ENCODE assay signal across 15 cellular contexts in the genomic region with DNA sequence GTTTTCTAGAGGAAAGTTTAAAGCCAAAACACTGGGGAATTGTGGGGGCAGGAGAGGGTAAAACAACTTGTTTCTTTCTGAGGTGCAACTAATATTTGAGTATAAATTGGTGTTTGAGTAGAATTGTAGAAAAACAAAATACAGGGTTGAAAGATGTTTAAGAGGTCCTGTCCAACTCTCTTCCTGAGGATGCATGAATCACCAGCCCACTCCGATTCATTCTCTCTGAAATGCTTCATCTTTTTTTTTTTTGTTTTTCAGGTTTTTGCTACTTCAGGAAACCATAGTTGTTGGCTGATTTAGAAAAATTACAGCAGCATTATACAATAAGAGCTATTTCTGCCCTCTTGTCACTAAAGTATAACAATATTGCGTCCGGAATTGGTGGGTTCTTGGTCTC. TPM values are rescaled to one million over a fixed set of nuclear protein-coding genes. Genes with fewer than 3 reads are reported as not detected.
A peak's percentile ranks its signal among the peaks of the same experiment; 100 is the strongest.
DNase-seq lines count a peak whose midpoint lies in the region; ATAC-seq and TF ChIP-seq lines count a peak whose summit lies in the region.
"Had no signal": no experiment of that assay in that cellular context is flagged by ENCODE, and none has a peak within 500 bp of the region (broad histone marks: within the 10 kb centered on the region; RNA-seq: fewer than 3 reads in every experiment).

No MANE protein-coding gene starts in this region.

- H3K27ac ChIP-seq in psoas muscle (peak overlapping the region; percentile 83), adrenal gland (no peak overlapping the region), sigmoid colon (no peak overlapping the region)

- H3K4me3 ChIP-seq in choroid plexus epithelial cell (ENCODE audit: low read depth, low read length) (no peak overlapping the region), psoas muscle (no peak overlapping the region), adrenal gland (no peak overlapping the region), sigmoid colon (no peak overlapping the region)
- H3K4me3 ChIP-seq: MG63, uterus had no signal

- TF ChIP-seq CTCF in choroid plexus epithelial cell (conservative IDR thresholded peaks at IDR 0.05; ENCODE audit: low read depth, low read length) = no peak
- no peak for TF ChIP-seq CTCF in psoas muscle (IDR thresholded peaks at IDR 0.05)
- no peak for TF ChIP-seq CTCF in adrenal gland (IDR thresholded peaks at IDR 0.05)
- no peak for TF ChIP-seq CTCF in sigmoid colon (IDR thresholded peaks at IDR 0.05)

- H3K4me1 Mint-ChIP-seq in activated T-cell treated with anti-CD3 and anti-CD28 coated beads, Interleukin-2, amount 50 U/mL, for 4 hours (ENCODE audit: low read depth) = peaks cover 33% of the 10 kb centered on the region

- peak overlapping the region; percentile 59 for H3K4me3 Mint-ChIP-seq in activated T-cell treated with anti-CD3 and anti-CD28 coated beads, Interleukin-2, amount 50 U/mL, for 4 hours

- H3K9me3 ChIP-seq in psoas muscle = no peaks in the 10 kb centered on the region
- no peaks in the 10 kb centered on the region for H3K9me3 ChIP-seq in adrenal gland (replicated peaks in 1 of 3)
- H3K9me3 ChIP-seq in sigmoid colon = no peaks in the 10 kb centered on the region
- H3K9me3 ChIP-seq: MG63, uterus had no signal

- no peaks in the 10 kb centered on the region for H3K36me3 Mint-ChIP-seq in activated T-cell treated with anti-CD3 and anti-CD28 coated beads, Interleukin-2, amount 50 U/mL, for 4 hours (ENCODE audit: insufficient read depth)

- WGBS in psoas muscle, 3 donors = 79 to 88% (median 82%) methylated on average over 3 of the region's 3 CpGs
- WGBS in adrenal gland, 4 donors = 67 to 74% (median 70%) methylated on average over 3 of the region's 3 CpGs
- WGBS in sigmoid colon, 2 donors = 81 to 91% methylated on average over 3 of the region's 3 CpGs

- TF ChIP-seq POLR2A in adrenal gland (IDR thresholded peaks at IDR 0.05) (no peak), sigmoid colon (IDR thresholded peaks at IDR 0.05) (no peak)

- intact Hi-C loops in psoas muscle (cut with DNase I) (loop anchor here in 1 of 2 donors (5.0 kb wide), 3 partner anchors 98 to 172 kb away; no protein-coding TSS in a partner anchor), adrenal gland (cut with DNase I) (no loop called here), sigmoid colon (cut with DNase I) (no loop called here)

- no peak for TF ChIP-seq EP300 in sigmoid colon (IDR thresholded peaks at IDR 0.05)

- H3K27me3 ChIP-seq in psoas muscle (ENCODE audit: insufficient read depth in 3 of 3, low read length in 2 of 3) = no peaks in the 10 kb centered on the region
- H3K27me3 ChIP-seq in adrenal gland = no peaks in the 10 kb centered on the region
- no peaks in the 10 kb centered on the region for H3K27me3 ChIP-seq in sigmoid colon
- H3K27me3 ChIP-seq: MG63, uterus had no signal

- H3K9me3 Mint-ChIP-seq in activated T-cell treated with anti-CD3 and anti-CD28 coated beads, Interleukin-2, amount 50 U/mL, for 4 hours = no peaks in the 10 kb centered on the region

- ATAC-seq in activated T-cell treated with anti-CD3 and anti-CD28 coated beads, Interleukin-2, amount 50 U/mL, for 4 hours = no peak
- no peak for ATAC-seq in psoas muscle

- H3K36me3 ChIP-seq in psoas muscle (ENCODE audit: insufficient read depth in 1 of 2, low read depth in 1 of 2) = no peaks in the 10 kb centered on the region
- no peaks in the 10 kb centered on the region for H3K36me3 ChIP-seq in adrenal gland (replicated peaks in 1 of 2)
- H3K36me3 ChIP-seq in sigmoid colon = no peaks in the 10 kb centered on the region
- H3K36me3 ChIP-seq: MG63, uterus had no signal

- DNase-seq in activated T-cell treated with anti-CD3 and anti-CD28 coated beads, Interleukin-2, amount 50 U/mL, for 4 hours = no peak
- DNase-seq in activated T-cell treated with anti-CD3 and anti-CD28 coated beads, Interleukin-2, amount 50 U/mL, for 48 hours = no peak
- DNase-seq in HT1080 (ENCODE audit: low read depth) (peak; percentile 44), choroid plexus epithelial cell (ENCODE audit: low read depth) (peak; percentile 47), psoas muscle (no peak), pons (ENCODE audit: low spot score) (no peak), adrenal gland (no peak), sigmoid colon (no peak)
- DNase-seq: anterior cingulate cortex; H7; MG63; NCI-H345; stimulated activated CD4-positive, alpha-beta T cell treated with anti-CD3 and anti-CD28 coated beads, Interleukin-15, amount 100 ng/mL, for 24 hours; uterus had no signal

- no peaks in the 10 kb centered on the region for H3K27me3 Mint-ChIP-seq in activated T-cell treated with anti-CD3 and anti-CD28 coated beads, Interleukin-2, amount 50 U/mL, for 4 hours (ENCODE audit: low read depth)

- H3K4me1 ChIP-seq in psoas muscle = peaks cover 10% of the 10 kb centered on the region
- no peaks in the 10 kb centered on the region for H3K4me1 ChIP-seq in adrenal gland (replicated peaks in 1 of 2)
- peaks cover 0 to 29% (median 16%) of the 10 kb centered on the region in 4 donors for H3K4me1 ChIP-seq in sigmoid colon
- H3K4me1 ChIP-seq: uterus had no signal

RNA-seq across cellular contexts. Expression of a gene that starts 42.4 kb away (rescaled TPM):
- total RNA-seq in activated T-cell treated with anti-CD3 and anti-CD28 coated beads, Interleukin-2, amount 50 U/mL, for 4 hours = not detected
- total RNA-seq in HT1080 (2014; rRNA removed; shearing (Covaris generic)) = not detected in 2 replicates
- polyA plus RNA-seq in HT1080 (2015; cell fraction: cytosol; rRNA removed) = not detected in 2 replicates
- polyA plus RNA-seq in HT1080 (2015; cell fraction: nucleus; rRNA removed) = not detected in 2 replicates
- 1 to 10 TPM in 1 of 4 donors, under 1 TPM in 1, not detected in 2; 0.34 to 2.6 TPM for total RNA-seq in psoas muscle
- under 1 TPM in 2 of 3 donors, not detected in 1; 0.05 to 0.08 TPM for polyA plus RNA-seq in psoas muscle
- total RNA-seq in adrenal gland = 1 to 10 TPM in 1 of 8 donors, under 1 TPM in 3, not detected in 4; 0.31 to 1.5 (median 0.56) TPM
- polyA plus RNA-seq in adrenal gland = not detected
- total RNA-seq in sigmoid colon = 1 to 10 TPM in 1 of 4 donors, under 1 TPM in 1, not detected in 2; under 0.01 to 1.5 TPM
- polyA plus RNA-seq in sigmoid colon = under 1 TPM in 1 of 3 donors, not detected in 2; 0.51 TPM
- total RNA-seq: activated CD8-positive, alpha-beta memory T cell treated with anti-CD3 and anti-CD28 coated beads for 36 hours; H7 had no signal

Comparison
In these comparisons a context has a peak if more than half of its experiments do, and no peak if none do; other contexts are left out.
1. DNase-seq: peak in HT1080 (single experiment) and choroid plexus epithelial cell (single experiment); none in activated T-cell treated with anti-CD3 and anti-CD28 coated beads, Interleukin-2, amount 50 U/mL, for 4 hours (single experiment), activated T-cell treated with anti-CD3 and anti-CD28 coated beads, Interleukin-2, amount 50 U/mL, for 48 hours (0 of 2), psoas muscle (0 of 2), pons (single experiment), adrenal gland (0 of 7) and sigmoid colon (single experiment).